ENCODE assay signal across 1 cellular context in the genomic region with DNA sequence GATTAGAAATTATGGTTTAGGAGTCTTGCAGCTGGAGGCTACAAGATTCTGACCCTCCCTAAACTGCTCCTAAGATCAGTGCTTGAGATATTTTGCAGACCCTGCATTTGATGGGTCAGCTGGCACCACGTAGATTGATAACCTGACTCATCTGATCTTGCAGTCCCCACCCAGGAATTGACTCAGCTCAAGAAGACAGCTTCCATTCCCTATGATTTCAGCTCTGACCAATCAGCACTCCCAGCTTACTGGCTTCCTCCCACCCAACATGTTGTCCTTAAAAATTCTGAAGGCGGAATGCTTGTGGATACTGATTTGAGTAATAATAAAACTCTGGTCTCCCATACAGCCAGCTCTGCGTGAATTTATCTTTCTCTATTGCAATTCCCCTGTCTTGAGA.
A peak's percentile ranks its signal among the peaks of the same experiment; 100 is the strongest.
TF ChIP-seq lines count a peak whose summit lies in the region.

No MANE protein-coding gene starts in this region.

TF ChIP-seq in SK-N-SH, 30 proteins besides CTCF, POLR2A, EP300 and RAD21:
- TF ChIP-seq, protein P1, sequence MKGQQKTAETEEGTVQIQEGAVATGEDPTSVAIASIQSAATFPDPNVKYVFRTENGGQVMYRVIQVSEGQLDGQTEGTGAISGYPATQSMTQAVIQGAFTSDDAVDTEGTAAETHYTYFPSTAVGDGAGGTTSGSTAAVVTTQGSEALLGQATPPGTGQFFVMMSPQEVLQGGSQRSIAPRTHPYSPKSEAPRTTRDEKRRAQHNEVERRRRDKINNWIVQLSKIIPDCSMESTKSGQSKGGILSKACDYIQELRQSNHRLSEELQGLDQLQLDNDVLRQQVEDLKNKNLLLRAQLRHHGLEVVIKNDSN (IDR thresholded peaks at IDR 0.05; ENCODE audit: borderline replicate concordance, low read depth), result no peak
- TF ChIP-seq, protein P2, sequence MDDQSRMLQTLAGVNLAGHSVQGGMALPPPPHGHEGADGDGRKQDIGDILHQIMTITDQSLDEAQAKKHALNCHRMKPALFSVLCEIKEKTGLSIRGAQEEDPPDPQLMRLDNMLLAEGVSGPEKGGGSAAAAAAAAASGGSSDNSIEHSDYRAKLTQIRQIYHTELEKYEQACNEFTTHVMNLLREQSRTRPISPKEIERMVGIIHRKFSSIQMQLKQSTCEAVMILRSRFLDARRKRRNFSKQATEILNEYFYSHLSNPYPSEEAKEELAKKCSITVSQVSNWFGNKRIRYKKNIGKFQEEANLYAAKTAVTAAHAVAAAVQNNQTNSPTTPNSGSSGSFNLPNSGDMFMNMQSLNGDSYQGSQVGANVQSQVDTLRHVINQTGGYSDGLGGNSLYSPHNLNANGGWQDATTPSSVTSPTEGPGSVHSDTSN (IDR thresholded peaks at IDR 0.05), result peak; percentile 32; the same call in 1 of the 2 replicates
